Comparison of ENCODE assay signal across 2 cellular contexts in the genomic region with DNA sequence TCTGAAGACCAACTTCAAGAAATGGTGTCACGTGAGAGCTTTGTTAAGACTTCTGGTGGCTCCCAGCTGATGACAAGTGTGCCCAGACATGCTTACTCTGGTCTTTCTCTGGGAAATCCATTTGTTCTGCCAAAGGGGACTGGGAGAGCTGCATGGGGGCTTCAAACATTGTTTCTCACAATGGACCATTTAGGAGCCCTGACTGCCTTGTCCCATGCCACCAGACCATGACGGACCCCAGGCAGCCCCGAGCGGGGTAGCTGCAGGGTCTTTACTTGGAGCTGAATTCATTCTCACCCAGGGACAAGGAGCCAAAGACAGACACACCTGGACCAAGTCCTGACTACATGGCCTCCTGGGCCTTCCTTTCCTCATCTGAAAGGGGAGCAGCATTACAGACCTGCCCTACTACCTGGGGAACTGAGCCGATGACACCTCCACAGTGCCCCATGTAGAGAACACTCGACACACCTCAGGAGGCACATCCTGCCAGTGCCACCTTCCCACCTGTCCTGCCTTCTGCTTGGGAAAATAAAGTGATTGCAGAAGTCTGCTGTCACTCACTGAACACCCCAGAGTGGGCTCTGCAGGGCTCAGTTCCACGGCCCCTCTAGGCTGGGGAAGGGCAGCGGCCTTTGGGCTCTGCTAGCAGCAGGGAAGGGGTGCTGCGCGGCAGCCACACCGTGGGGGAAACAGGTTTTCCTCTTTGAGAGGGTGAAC.
TF ChIP-seq lines count a peak whose summit lies in the region.

No MANE protein-coding gene starts in this region.

TF ChIP-seq in H1, 55 proteins besides CTCF, POLR2A, EP300 and RAD21:
- TF ChIP-seq BCL11A (IDR thresholded peaks at IDR 0.05; ENCODE audit: low read depth in 2 of 2, low read length in 2 of 2): no peak
- TF ChIP-seq CHD1 (IDR thresholded peaks at IDR 0.05; ENCODE audit: low read depth, low read length): no peak
- no peak for TF ChIP-seq TEAD4 (IDR thresholded peaks at IDR 0.05; ENCODE audit: low read depth, low read length)
- no peak for TF ChIP-seq KDM4A (IDR thresholded peaks at IDR 0.05; ENCODE audit: low read depth, low read length, severe bottlenecking)
- TF ChIP-seq POLR2AphosphoS5 (IDR thresholded peaks at IDR 0.05; ENCODE audit: low read depth, low read length): no peak

TF ChIP-seq in GM12891, 5 proteins besides CTCF, POLR2A, EP300 and RAD21:
- TF ChIP-seq POU2F2 (IDR thresholded peaks at IDR 0.05; ENCODE audit: low read depth, low read length) (no peak), SPI1 (IDR thresholded peaks at IDR 0.05; ENCODE audit: low read depth, low read length) (no peak), POLR2AphosphoS5 (IDR thresholded peaks at IDR 0.05; ENCODE audit: low read depth, low read length) (no peak), TAF1 (IDR thresholded peaks at IDR 0.05; ENCODE audit: low read depth, low read length) (no peak), PAX5 (IDR thresholded peaks at IDR 0.05; ENCODE audit: insufficient read depth, low read length, severe bottlenecking) (no peak)
